ENCODE assay signal across 11 cellular contexts in genomic region chr10:72081210-72081609, GRCh38. TPM values are rescaled to one million over a fixed set of nuclear protein-coding genes. Genes with fewer than 3 reads are reported as not detected.
A peak's percentile ranks its signal among the peaks of the same experiment; 100 is the strongest.
DNase-seq lines count a peak whose midpoint lies in the region; TF ChIP-seq lines count a peak whose summit lies in the region.
"Had no signal": no experiment of that assay in that cellular context is flagged by ENCODE, and none has a peak within 500 bp of the region (broad histone marks: within the 10 kb centered on the region; RNA-seq: fewer than 3 reads in every experiment).

No MANE protein-coding gene starts in this region.

- no peak overlapping the region for H3K4me3 ChIP-seq in Caco-2 (ENCODE audit: low read depth, low read length)
- H3K4me3 ChIP-seq: BLaER1 treated with 17β-estradiol and CSF1 and Interleukin-3, amounts not matched to agents 10 nM and 100 nM had no signal

- no peaks in the 10 kb centered on the region for H3K27me3 Mint-ChIP-seq in Caco-2 (ENCODE audit: insufficient read depth, unreplicated experiment)
- no peaks in the 10 kb centered on the region for H3K27me3 Mint-ChIP-seq in activated T-helper 1 cell treated with anti-CD3 and anti-CD28 coated beads, Interleukin-12 subunit alpha, Interleukin-12 subunit beta, Interleukin-2, Interleukin-4 antibody, amounts not matched to agents 30 ng/mL and 10 ng/mL and 1 ng/mL, durations not matched to agents 14 hours and 24 hours and 36 hours (ENCODE audit: insufficient read depth)

- CTCF ChIA-PET in Caco-2 (lab: Charles Lee), result interaction anchor here (2.9 kb wide), 1 partner anchor 33 kb away, joined by 10 read pairs; no protein-coding TSS in a partner anchor

- no TSS peak for BruUV-seq in Caco-2 (replicated peaks; lab: Mats Ljungman, UMichigan)

- POLR2A ChIA-PET in Caco-2 (lab: Charles Lee), result no interaction called here

- DNase-seq in AG20443 (ENCODE audit: low spot score), result peak; percentile 7
- no peak for DNase-seq in Caco-2
- no peak for DNase-seq in activated T-helper 1 cell treated with anti-CD3 and anti-CD28 coated beads, Interleukin-12 subunit alpha, Interleukin-12 subunit beta, Interleukin-2, Interleukin-4 antibody, amounts not matched to agents 30 ng/mL and 10 ng/mL and 1 ng/mL, durations not matched to agents 14 hours and 24 hours and 36 hours (ENCODE audit: low spot score)
- DNase-seq in myocyte (ENCODE audit: low read depth), result peak; percentile 9
- no peak for DNase-seq in NCI-H2107 (lab: John Stamatoyannopoulos, UW)
- no peak for DNase-seq in superior temporal gyrus (ENCODE audit: extremely low spot score)
- DNase-seq in MV-4-11 (lab: John Stamatoyannopoulos, UW), result no peak
- no peak for DNase-seq in EL
- DNase-seq: midbrain had no signal

- no peaks in the 10 kb centered on the region for H3K9me3 ChIP-seq in Caco-2
- H3K9me3 ChIP-seq: BLaER1 treated with 17β-estradiol and CSF1 and Interleukin-3, amounts not matched to agents 10 nM and 100 nM had no signal

- H3K27ac Mint-ChIP-seq in Caco-2 (ENCODE audit: unreplicated experiment), result peak overlapping the region; percentile 35
- H3K27ac Mint-ChIP-seq in activated T-helper 1 cell treated with anti-CD3 and anti-CD28 coated beads, Interleukin-12 subunit alpha, Interleukin-12 subunit beta, Interleukin-2, Interleukin-4 antibody, amounts not matched to agents 30 ng/mL and 10 ng/mL and 1 ng/mL, durations not matched to agents 14 hours and 24 hours and 36 hours, result peak overlapping the region; percentile 31
- H3K27ac Mint-ChIP-seq: endodermal cell had no signal

- H3K9me3 Mint-ChIP-seq in Caco-2 (ENCODE audit: unreplicated experiment), result no peaks in the 10 kb centered on the region
- H3K9me3 Mint-ChIP-seq in activated T-helper 1 cell treated with anti-CD3 and anti-CD28 coated beads, Interleukin-12 subunit alpha, Interleukin-12 subunit beta, Interleukin-2, Interleukin-4 antibody, amounts not matched to agents 30 ng/mL and 10 ng/mL and 1 ng/mL, durations not matched to agents 14 hours and 24 hours and 36 hours, result no peaks in the 10 kb centered on the region
- H3K9me3 Mint-ChIP-seq: endodermal cell had no signal

- intact Hi-C loops in Caco-2 (cut with micrococcal nuclease; ENCODE audit: unreplicated experiment), result no loop called here
- intact Hi-C loops in activated T-helper 1 cell treated with anti-CD3 and anti-CD28 coated beads, Interleukin-12 subunit alpha, Interleukin-12 subunit beta, Interleukin-2, Interleukin-4 antibody, amounts not matched to agents 30 ng/mL and 10 ng/mL and 1 ng/mL, durations not matched to agents 14 hours and 24 hours and 36 hours (cut with micrococcal nuclease), result loop anchor here (10.0 kb wide), 3 partner anchors 306 to 1084 kb away; partner anchors contain the start of genes ECD, FAM149B1 and VSIR

- H3K36me3 Mint-ChIP-seq in Caco-2 (ENCODE audit: insufficient read depth, unreplicated experiment), result no peaks in the 10 kb centered on the region
- H3K36me3 Mint-ChIP-seq in activated T-helper 1 cell treated with anti-CD3 and anti-CD28 coated beads, Interleukin-12 subunit alpha, Interleukin-12 subunit beta, Interleukin-2, Interleukin-4 antibody, amounts not matched to agents 30 ng/mL and 10 ng/mL and 1 ng/mL, durations not matched to agents 14 hours and 24 hours and 36 hours (ENCODE audit: low read depth), result peaks cover 24% of the 10 kb centered on the region

- no peaks in the 10 kb centered on the region for H3K36me3 ChIP-seq in Caco-2 (ENCODE audit: control insufficient read depth, insufficient read depth, low read length)
- H3K36me3 ChIP-seq: BLaER1 treated with 17β-estradiol and CSF1 and Interleukin-3, amounts not matched to agents 10 nM and 100 nM had no signal

- peaks cover 14% of the 10 kb centered on the region for H3K4me1 Mint-ChIP-seq in Caco-2 (ENCODE audit: low read depth, unreplicated experiment)
- peaks cover 79% of the 10 kb centered on the region for H3K4me1 Mint-ChIP-seq in activated T-helper 1 cell treated with anti-CD3 and anti-CD28 coated beads, Interleukin-12 subunit alpha, Interleukin-12 subunit beta, Interleukin-2, Interleukin-4 antibody, amounts not matched to agents 30 ng/mL and 10 ng/mL and 1 ng/mL, durations not matched to agents 14 hours and 24 hours and 36 hours (ENCODE audit: low read depth)

- H3K4me3 Mint-ChIP-seq in Caco-2 (ENCODE audit: unreplicated experiment), result no peak overlapping the region
- peak overlapping the region; percentile 10 for H3K4me3 Mint-ChIP-seq in activated T-helper 1 cell treated with anti-CD3 and anti-CD28 coated beads, Interleukin-12 subunit alpha, Interleukin-12 subunit beta, Interleukin-2, Interleukin-4 antibody, amounts not matched to agents 30 ng/mL and 10 ng/mL and 1 ng/mL, durations not matched to agents 14 hours and 24 hours and 36 hours
- H3K4me3 Mint-ChIP-seq: endodermal cell had no signal

- H3K27me3 ChIP-seq in Caco-2 (replicated peaks; ENCODE audit: control insufficient read depth, insufficient read depth, low read length), result no peaks in the 10 kb centered on the region

- TF ChIP-seq CTCF in Caco-2 (IDR thresholded peaks at IDR 0.05; ENCODE audit: insufficient read depth in 1 of 2, low read depth in 1 of 2, low read length in 1 of 2, severe bottlenecking in 1 of 2, unreplicated experiment in 1 of 2), result no peak

- peaks cover 13% of the 10 kb centered on the region for H3K4me1 ChIP-seq in Caco-2

RNA-seq across cellular contexts. Expression of gene SPOCK2, which starts 7.1 kb away (rescaled TPM):
- 1.6 and 3.0 TPM in 2 replicates for total RNA-seq in Caco-2 (2022)
- 139 and 142 TPM in 2 replicates for total RNA-seq in activated T-helper 1 cell treated with anti-CD3 and anti-CD28 coated beads, Interleukin-12 subunit alpha, Interleukin-12 subunit beta, Interleukin-2, Interleukin-4 antibody, amounts not matched to agents 30 ng/mL and 10 ng/mL and 1 ng/mL, durations not matched to agents 14 hours and 24 hours and 36 hours
- total RNA-seq in myocyte, result 0.78 and 1.9 TPM in 2 replicates
- polyA plus RNA-seq in myocyte (2012), result 0.43 TPM

Comparison
In these comparisons a context has a peak if more than half of its experiments do, and no peak if none do; other contexts are left out.
1. DNase-seq: peak in AG20443 (single experiment) and myocyte (single experiment); none in Caco-2 (0 of 2), activated T-helper 1 cell treated with anti-CD3 and anti-CD28 coated beads, Interleukin-12 subunit alpha, Interleukin-12 subunit beta, Interleukin-2, Interleukin-4 antibody, amounts not matched to agents 30 ng/mL and 10 ng/mL and 1 ng/mL, durations not matched to agents 14 hours and 24 hours and 36 hours (single experiment), NCI-H2107 (single experiment), superior temporal gyrus (single experiment), MV-4-11 (single experiment) and EL (single experiment).
2. RNA of gene SPOCK2, which starts 7.1 kb away (total RNA-seq): 139 to 142 TPM in activated T-helper 1 cell treated with anti-CD3 and anti-CD28 coated beads, Interleukin-12 subunit alpha, Interleukin-12 subunit beta, Interleukin-2, Interleukin-4 antibody, amounts not matched to agents 30 ng/mL and 10 ng/mL and 1 ng/mL, durations not matched to agents 14 hours and 24 hours and 36 hours; 1.6 to 3.0 TPM in Caco-2 and 0.78 to 1.9 TPM in myocyte; every median in the first group is over 10 times any median in the second.